Comparison of ENCODE assay signal across 9 cellular contexts in genomic region chr2:98749053-98749450, GRCh38. TPM values are rescaled to one million over a fixed set of nuclear protein-coding genes. Genes with fewer than 3 reads are reported as not detected.
DNase-seq lines count a peak whose midpoint lies in the region; ATAC-seq, FAIRE-seq and TF ChIP-seq lines count a peak whose summit lies in the region.
"Had no signal": no experiment of that assay in that cellular context is flagged by ENCODE, and none has a peak within 500 bp of the region (broad histone marks: within the 10 kb centered on the region; RNA-seq: fewer than 3 reads in every experiment).

No MANE protein-coding gene starts in this region.

- no TSS peak for BruUV-seq in HepG2 (replicated peaks; lab: Mats Ljungman, UMichigan)

- H3K79me2 ChIP-seq in HepG2 (ENCODE audit: insufficient read depth, low read length): no peaks in the 10 kb centered on the region

- peak overlapping the region; percentile 28 to 99 (median 80) for H3K4me2 ChIP-seq in BLaER1 treated with 17β-estradiol and CSF1 and Interleukin-3, amounts not matched to agents 10 nM and 100 nM
- no peak overlapping the region for H3K4me2 ChIP-seq in HepG2 (ENCODE audit: low read depth, low read length)

- no peaks in the 10 kb centered on the region for H3K27me3 ChIP-seq in BLaER1 treated with 17β-estradiol and CSF1 and Interleukin-3, amounts not matched to agents 10 nM and 100 nM
- peaks cover 0 to 23% of the 10 kb centered on the region in 2 experiments; a peak in 1 of 5 replicates for H3K27me3 ChIP-seq in HepG2 (ENCODE audit: control insufficient read depth in 1 of 2, insufficient read depth in 2 of 2, low read length in 2 of 2)

- TF ChIP-seq POLR2A in HepG2 (IDR thresholded peaks at IDR 0.05; ENCODE audit: insufficient read depth in 1 of 2, low read depth in 2 of 2, low read length in 2 of 2): no peak

- TF ChIP-seq EP300 in HepG2 (IDR thresholded peaks at IDR 0.05; ENCODE audit: low read depth in 2 of 2, low read length in 2 of 2) (no peak), HepG2 (CRISPR knock-in tag; IDR thresholded peaks at IDR 0.05; ENCODE audit: borderline replicate concordance) (no peak)

- peak overlapping the region in 9 of 11 experiments; percentile 2 to 73 (median 66); a peak in 15 of 22 replicates for H3K9ac ChIP-seq in BLaER1 treated with 17β-estradiol and CSF1 and Interleukin-3, amounts not matched to agents 10 nM and 100 nM
- no peak overlapping the region for H3K9ac ChIP-seq in HepG2 (ENCODE audit: insufficient read depth, low read depth, low read length)

- DNase-seq in SIG-M5 treated with dmso at 0.1 percent for 504 hours (lab: John Stamatoyannopoulos, UW; ENCODE audit: unreplicated experiment) (peak; percentile 93), HepG2 (ENCODE audit: low spot score) (no peak), D341Med (ENCODE audit: low spot score) (no peak), GOT3 (lab: John Stamatoyannopoulos, UW) (no peak)
- DNase-seq: dermis blood vessel endothelial cell had no signal

- no peak overlapping the region; a peak in 1 of 20 replicates for H3K4me3 ChIP-seq in BLaER1 treated with 17β-estradiol and CSF1 and Interleukin-3, amounts not matched to agents 10 nM and 100 nM
- H3K4me3 ChIP-seq in HepG2 (replicated peaks in 1 of 3; ENCODE audit: insufficient read depth in 1 of 3, low read depth in 2 of 3, low read length in 3 of 3): no peak overlapping the region

- POLR2A ChIA-PET in HepG2 (lab: Yijun Ruan, JAX): no interaction called here

- H3K36me3 ChIP-seq in BLaER1 treated with 17β-estradiol and CSF1 and Interleukin-3, amounts not matched to agents 10 nM and 100 nM: no peaks in the 10 kb centered on the region
- no peaks in the 10 kb centered on the region for H3K36me3 ChIP-seq in HepG2 (replicated peaks in 1 of 2; ENCODE audit: control insufficient read depth in 1 of 2, insufficient read depth in 2 of 2, low read length in 2 of 2)

- H3K4me1 ChIP-seq in BLaER1 treated with 17β-estradiol and CSF1 and Interleukin-3, amounts not matched to agents 10 nM and 100 nM: peaks cover 18 to 97% (median 39%) of the 10 kb centered on the region in 10 experiments
- peaks cover 28% of the 10 kb centered on the region for H3K4me1 ChIP-seq in HepG2 (ENCODE audit: insufficient read depth, low read length)

- in situ Hi-C loops in HepG2 (cut with HindIII; ENCODE audit: extremely low pct_ligation_motif_present, low pct_unique_long_range_greater_than_20kb): no loop called here

- CTCF ChIA-PET in HepG2 (lab: Yijun Ruan, JAX; ENCODE audit: low intra/inter-chr PET ratio, low total read pairs): no interaction called here

- peaks cover 0 to 30% (median 18%) of the 10 kb centered on the region in 11 experiments; a peak in 18 of 22 replicates for H3K9me3 ChIP-seq in BLaER1 treated with 17β-estradiol and CSF1 and Interleukin-3, amounts not matched to agents 10 nM and 100 nM (replicated peaks in 1 of 11)
- 0 out of 2 replicates have a peak, but pooled peaks cover 9% of the 10 kb centered on the region for H3K9me3 ChIP-seq in HepG2 (ENCODE audit: low read length)

- FAIRE-seq in HepG2 (lab: Jason Lieb, UNC): no peak

- no peaks in the 10 kb centered on the region for H4K20me1 ChIP-seq in BLaER1 treated with 17β-estradiol and CSF1 and Interleukin-3, amounts not matched to agents 10 nM and 100 nM
- no peaks in the 10 kb centered on the region for H4K20me1 ChIP-seq in HepG2 (ENCODE audit: insufficient read depth, low read length)

- TF ChIP-seq CTCF in HepG2 (CRISPR knock-in tag; IDR thresholded peaks at IDR 0.05): no peak

- intact Hi-C loops in HepG2 (cut with micrococcal nuclease; ENCODE audit: unreplicated experiment): no loop called here

- H3K27ac ChIP-seq in BLaER1 treated with 17β-estradiol and CSF1 and Interleukin-3, amounts not matched to agents 10 nM and 100 nM: peak overlapping the region in 9 of 11 experiments; percentile 57 to 92 (median 79); a peak in 18 of 22 replicates
- no peak overlapping the region for H3K27ac ChIP-seq in HepG2 (ENCODE audit: extremely low read length, insufficient read depth, low read length)

- H2AFZ ChIP-seq in HepG2 (ENCODE audit: low read length): no peak overlapping the region

- no peak for TF ChIP-seq RAD21 in HepG2 (CRISPR knock-in tag; IDR thresholded peaks at IDR 0.05)

- peak; percentile 40 for ATAC-seq in GM21723 (IDR thresholded peaks at IDR 0.05; ENCODE audit: unreplicated experiment)
- ATAC-seq in HepG2: peak; percentile 22; the same call in 1 of the 3 replicates
- ATAC-seq in GM21786 (IDR thresholded peaks at IDR 0.05; ENCODE audit: unreplicated experiment): no peak
- ATAC-seq in HG03196 (IDR thresholded peaks at IDR 0.05; ENCODE audit: unreplicated experiment): no peak

TF ChIP-seq in HepG2, 621 proteins besides CTCF, POLR2A, EP300 and RAD21 (continues in another document):
- TF ChIP-seq SP140L (CRISPR knock-in tag; IDR thresholded peaks at IDR 0.05; ENCODE audit: borderline replicate concordance) (no peak), ZNF138 (CRISPR knock-in tag; IDR thresholded peaks at IDR 0.05; ENCODE audit: low read depth) (no peak), ZBTB39 (CRISPR knock-in tag; IDR thresholded peaks at IDR 0.05) (no peak), TP53 (CRISPR knock-in tag; conservative IDR thresholded peaks at IDR 0.05) (no peak), PREB (CRISPR knock-in tag; IDR thresholded peaks at IDR 0.05) (no peak), ZBTB10 (CRISPR knock-in tag; IDR thresholded peaks at IDR 0.05; ENCODE audit: borderline replicate concordance) (no peak), MTF1 (CRISPR knock-in tag; IDR thresholded peaks at IDR 0.05) (no peak)

RNA-seq across cellular contexts. Expression of gene MGAT4A, which starts 18.1 kb away (rescaled TPM):
- total RNA-seq in HepG2 (2016; rRNA removed; fragmentation: Illumina TruSeq; extraction: Trizol): 90.9 and 97.6 TPM in 2 replicates
- total RNA-seq in HepG2 (2016; cell fraction: cytosol; rRNA removed; fragmentation: Illumina TruSeq; extraction: Trizol; ENCODE audit: low read depth): 50.4 and 51.6 TPM in 2 replicates
- 92.4 and 95.8 TPM in 2 replicates for total RNA-seq in HepG2 (2016; cell fraction: insoluble cytoplasmic fraction; rRNA removed; fragmentation: Illumina TruSeq; extraction: Trizol)
- 77.5 and 91.0 TPM in 2 replicates for total RNA-seq in HepG2 (2016; cell fraction: membrane; rRNA removed; fragmentation: Illumina TruSeq; extraction: Trizol)
- total RNA-seq in HepG2 (2016; cell fraction: nucleus; rRNA removed; fragmentation: Illumina TruSeq; extraction: Trizol): 116 and 118 TPM in 2 replicates
- polyA plus RNA-seq in HepG2 (2011; rRNA removed): 38.4 and 47.2 TPM in 2 replicates
- polyA plus RNA-seq in HepG2 (2011; cell fraction: cytosol; rRNA removed): 18.0 and 30.5 TPM in 2 replicates
- polyA plus RNA-seq in HepG2 (2011; cell fraction: nucleus; rRNA removed): 26.7 and 31.3 TPM in 2 replicates
- polyA plus RNA-seq in HepG2 (2012): 57.2 and 70.3 TPM in 2 replicates
- 40.5 and 43.0 TPM in 2 replicates for polyA plus RNA-seq in HepG2 (2016; cell fraction: cytosol; fragmentation: Illumina TruSeq; extraction: Trizol; ENCODE audit: low read depth)
- polyA plus RNA-seq in HepG2 (2016; cell fraction: insoluble cytoplasmic fraction; fragmentation: Illumina TruSeq; extraction: Trizol; ENCODE audit: low read depth): 43.1 and 44.6 TPM in 2 replicates
- polyA plus RNA-seq in HepG2 (2016; cell fraction: membrane; fragmentation: Illumina TruSeq; extraction: Trizol; ENCODE audit: low read depth): 40.4 and 43.5 TPM in 2 replicates
- 58.4 and 61.2 TPM in 2 replicates for polyA plus RNA-seq in HepG2 (2016; cell fraction: nucleus; fragmentation: Illumina TruSeq; extraction: Trizol; ENCODE audit: insufficient read depth, low read depth)
- 0.05 and 64.4 TPM in 2 replicates for polyA minus RNA-seq in HepG2 (2011; rRNA and poly(A)+ RNA removed; ENCODE audit: low replicate concordance)
- 52.3 and 65.5 TPM in 2 replicates for polyA minus RNA-seq in HepG2 (2011; cell fraction: cytosol; rRNA and poly(A)+ RNA removed)
- polyA minus RNA-seq in HepG2 (2011; cell fraction: nucleus; rRNA and poly(A)+ RNA removed): 154 and 209 TPM in 2 replicates

Comparison
In these comparisons a context has a peak if more than half of its experiments do, and no peak if none do; other contexts are left out.
1. ATAC-seq: peak in GM21723 (single experiment) and HepG2 (single experiment); none in GM21786 (single experiment) and HG03196 (single experiment).